15 cellular contexts compared by ENCODE assay signal in genomic region chr1:70057500-70057899, GRCh38.
DNase-seq lines count a peak whose midpoint lies in the region; ATAC-seq and TF ChIP-seq lines count a peak whose summit lies in the region.
"Had no signal": no experiment of that assay in that cellular context is flagged by ENCODE, and none has a peak within 500 bp of the region (broad histone marks: within the 10 kb centered on the region; RNA-seq: fewer than 3 reads in every experiment).

No MANE protein-coding gene starts in this region.

- ATAC-seq in upper lobe of left lung (ENCODE audit: low FRiP score in 2 of 2) (no peak), foreskin keratinocyte (no peak)
- ATAC-seq: A549 had no signal

- H3K27ac ChIP-seq in GM23248 (no peak overlapping the region), upper lobe of left lung (no peak overlapping the region), foreskin keratinocyte (no peak overlapping the region), ascending aorta (no peak overlapping the region)
- H3K27ac ChIP-seq: A549, BLaER1, HL-60 had no signal

- TF ChIP-seq CTCF in upper lobe of left lung (IDR thresholded peaks at IDR 0.05) (no peak), foreskin keratinocyte (conservative IDR thresholded peaks at IDR 0.05) (no peak), ascending aorta (IDR thresholded peaks at IDR 0.05) (no peak)

- H3K9me3 ChIP-seq in GM23248 (ENCODE audit: low read depth) (no peaks in the 10 kb centered on the region), adipocyte (ENCODE audit: control insufficient read depth, low read length) (no peaks in the 10 kb centered on the region), upper lobe of left lung (no peaks in the 10 kb centered on the region), ascending aorta (no peaks in the 10 kb centered on the region)
- H3K9me3 ChIP-seq: A549, BLaER1, Caco-2 had no signal

- no peaks in the 10 kb centered on the region for H3K9me2 ChIP-seq in GM23248 (ENCODE audit: insufficient read depth)

- H2AFZ ChIP-seq in GM23248, result no peak overlapping the region

- H3K4me2 ChIP-seq in GM23248 (ENCODE audit: unreplicated experiment), result no peak overlapping the region
- H3K4me2 ChIP-seq: A549, BLaER1 had no signal

- H3K4me3 ChIP-seq in GM23248, result no peak overlapping the region
- H3K4me3 ChIP-seq in adipocyte (ENCODE audit: low read length), result no peak overlapping the region
- no peak overlapping the region for H3K4me3 ChIP-seq in upper lobe of left lung
- no peak overlapping the region for H3K4me3 ChIP-seq in ascending aorta
- H3K4me3 ChIP-seq: A549, BLaER1 had no signal

- H3K9ac ChIP-seq in GM23248 (no peak overlapping the region), adipocyte (ENCODE audit: low read length) (no peak overlapping the region)
- H3K9ac ChIP-seq: BLaER1 had no signal

- TF ChIP-seq POLR2A in upper lobe of left lung (IDR thresholded peaks at IDR 0.05), result no peak

- TF ChIP-seq EP300 in upper lobe of left lung (IDR thresholded peaks at IDR 0.05), result no peak

- intact Hi-C loops in ascending aorta (cut with DNase I), result no loop called here

- in situ Hi-C loops in GM23248 (cut with MboI), result no loop called here

- H3K36me3 ChIP-seq in GM23248 (ENCODE audit: low read depth) (no peaks in the 10 kb centered on the region), adipocyte (ENCODE audit: control insufficient read depth, insufficient read depth, low read length, severe bottlenecking) (no peaks in the 10 kb centered on the region), upper lobe of left lung (no peaks in the 10 kb centered on the region), ascending aorta (no peaks in the 10 kb centered on the region)
- H3K36me3 ChIP-seq: BLaER1 had no signal

- peak; percentile 8 for DNase-seq in GM23248
- peak; percentile 25 for DNase-seq in adipocyte (ENCODE audit: low read depth)
- peak; percentile 54 for DNase-seq in iris pigment epithelial cell (ENCODE audit: low read depth)
- DNase-seq in upper lobe of left lung, result no peak
- DNase-seq in foreskin keratinocyte, result no peak
- DNase-seq in ascending aorta (ENCODE audit: low spot score in 2 of 2), result no peak
- DNase-seq in NCI-H2227 treated with DMSO at 0.1 percent for 48 hours (lab: John Stamatoyannopoulos, UW), result no peak
- DNase-seq: AML-193; Caco-2; CD8-positive, alpha-beta memory T cell; DMS53; HCEC 1CT had no signal

- no peaks in the 10 kb centered on the region for H3K79me2 ChIP-seq in GM23248 (ENCODE audit: insufficient read depth)

- H4K20me1 ChIP-seq in GM23248 (ENCODE audit: insufficient read depth), result no peaks in the 10 kb centered on the region
- H4K20me1 ChIP-seq: BLaER1 had no signal

- no peaks in the 10 kb centered on the region for H3F3A ChIP-seq in GM23248 (ENCODE audit: insufficient read depth)

- H3K4me1 ChIP-seq in GM23248 (ENCODE audit: insufficient read depth), result no peaks in the 10 kb centered on the region
- no peaks in the 10 kb centered on the region for H3K4me1 ChIP-seq in adipocyte (ENCODE audit: control insufficient read depth, insufficient read depth, low read length)
- no peaks in the 10 kb centered on the region for H3K4me1 ChIP-seq in upper lobe of left lung
- H3K4me1 ChIP-seq in foreskin keratinocyte, result no peaks in the 10 kb centered on the region
- no peaks in the 10 kb centered on the region for H3K4me1 ChIP-seq in ascending aorta
- H3K4me1 ChIP-seq: A549, BLaER1, Caco-2 had no signal

- H3K27me3 ChIP-seq in GM23248 (replicated peaks; ENCODE audit: insufficient read depth), result no peaks in the 10 kb centered on the region
- H3K27me3 ChIP-seq in adipocyte (replicated peaks; ENCODE audit: control insufficient read depth, insufficient read depth, low read length), result no peaks in the 10 kb centered on the region
- H3K27me3 ChIP-seq in upper lobe of left lung, result no peaks in the 10 kb centered on the region
- H3K27me3 ChIP-seq in foreskin keratinocyte, result no peaks in the 10 kb centered on the region
- no peaks in the 10 kb centered on the region for H3K27me3 ChIP-seq in ascending aorta
- H3K27me3 ChIP-seq: BLaER1 had no signal

Comparison
In these comparisons a context has a peak if more than half of its experiments do, and no peak if none do; other contexts are left out.
1. DNase-seq: peak in GM23248 (single experiment), adipocyte (single experiment) and iris pigment epithelial cell (single experiment); none in upper lobe of left lung (0 of 2), foreskin keratinocyte (0 of 2), ascending aorta (0 of 2) and NCI-H2227 treated with DMSO at 0.1 percent for 48 hours (single experiment).